ENCODE assay signal across 24 cellular contexts in the genomic region with DNA sequence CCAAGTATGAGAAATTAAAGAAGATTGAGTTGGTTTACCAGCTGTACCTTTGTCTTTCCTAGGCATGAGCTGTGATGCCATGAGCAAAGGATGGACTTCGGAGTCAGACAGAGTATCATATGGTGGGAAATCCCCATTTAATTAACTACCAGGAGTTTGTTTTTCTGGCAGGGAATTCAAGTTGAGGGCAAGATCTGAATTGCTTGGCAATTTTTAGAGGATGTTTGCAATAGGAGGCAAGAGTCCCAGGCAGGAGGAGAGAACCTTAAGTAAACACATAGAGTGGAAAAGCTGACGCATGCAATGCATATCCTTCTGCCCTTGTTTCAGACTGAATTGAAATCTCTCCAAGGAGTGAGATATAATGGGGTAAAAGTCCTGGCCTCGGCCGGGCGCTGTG.
A peak's percentile ranks its signal among the peaks of the same experiment; 100 is the strongest.
DNase-seq lines count a peak whose midpoint lies in the region; ATAC-seq, FAIRE-seq and TF ChIP-seq lines count a peak whose summit lies in the region.
"Had no signal": no experiment of that assay in that cellular context is flagged by ENCODE, and none has a peak within 500 bp of the region (broad histone marks: within the 10 kb centered on the region; RNA-seq: fewer than 3 reads in every experiment).

No MANE protein-coding gene starts in this region.

- no peaks in the 10 kb centered on the region for H3K36me3 ChIP-seq in bronchial epithelial cell (ENCODE audit: control insufficient read depth, insufficient read depth, low read length)
- H3K36me3 ChIP-seq: BE2C, gastroesophageal sphincter had no signal

- DNase-seq in NCI-H510A treated with DMSO at 0.1 percent for 48 hours (lab: John Stamatoyannopoulos, UW) (peak; percentile 31), NCI-H510A (lab: John Stamatoyannopoulos, UW) (no peak), bronchial epithelial cell (ENCODE audit: low read depth) (peak; percentile 68), fibroblast of the conjunctiva (ENCODE audit: low read depth) (peak; percentile 53), NCI-H2029 treated with DMSO at 0.1 percent for 48 hours (lab: John Stamatoyannopoulos, UW) (no peak), iPS-NIHi7 (ENCODE audit: extremely low spot score) (no peak)
- DNase-seq in stimulated activated naive CD4-positive, alpha-beta T cell (lab: John Stamatoyannopoulos, UW) = no peak
- DNase-seq: 8988T; activated CD4-positive, alpha-beta T cell treated with anti-CD3 and anti-CD28 coated beads for 36 hours; activated T-cell treated with anti-CD3 and anti-CD28 coated beads for 4 hours; anterior cingulate cortex; BE2C; DMS79 treated with DMSO at 0.1 percent for 48 hours; HCEC 1CT; hypothalamus; naive thymus-derived CD8-positive, alpha-beta T cell; NCI-H1436; nucleus accumbens; psoas muscle; stimulated activated naive CD8-positive, alpha-beta T cell treated with anti-CD3 and anti-CD28 coated beads, Interleukin-15, Interleukin-2, amounts not matched to agents 100 U/mL and 50 U/mL, for 24 hours; testis had no signal

- FAIRE-seq in bronchial epithelial cell (lab: Jason Lieb, UNC) = no peak
- FAIRE-seq: GM18507 had no signal

- TF ChIP-seq CTCF in bronchial epithelial cell (IDR thresholded peaks at IDR 0.05; ENCODE audit: insufficient read depth, low read length, severe bottlenecking) = no peak

- H3K4me3 ChIP-seq in bronchial epithelial cell (ENCODE audit: low read depth, low read length) = no peak overlapping the region
- H3K4me3 ChIP-seq: gastroesophageal sphincter, psoas muscle, testis had no signal

- no peak for ATAC-seq in HG03280 (IDR thresholded peaks at IDR 0.05; ENCODE audit: unreplicated experiment)
- ATAC-seq: activated CD4-positive, alpha-beta T cell treated with anti-CD3 and anti-CD28 coated beads for 36 hours; gastroesophageal sphincter; naive thymus-derived CD8-positive, alpha-beta T cell; psoas muscle; stimulated activated naive CD8-positive, alpha-beta T cell treated with anti-CD3 and anti-CD28 coated beads, Interleukin-15, Interleukin-2, amounts not matched to agents 100 U/mL and 50 U/mL, for 24 hours had no signal

- no peaks in the 10 kb centered on the region for H3K27me3 ChIP-seq in bronchial epithelial cell (ENCODE audit: control insufficient read depth, insufficient read depth, low read length)
- H3K27me3 ChIP-seq: gastroesophageal sphincter, testis had no signal

Comparison
In these comparisons a context has a peak if more than half of its experiments do, and no peak if none do; other contexts are left out.
1. DNase-seq: peak in NCI-H510A treated with DMSO at 0.1 percent for 48 hours (single experiment), bronchial epithelial cell (single experiment) and fibroblast of the conjunctiva (single experiment); none in NCI-H510A (single experiment), NCI-H2029 treated with DMSO at 0.1 percent for 48 hours (single experiment), stimulated activated naive CD4-positive, alpha-beta T cell (0 of 6) and iPS-NIHi7 (single experiment).